Comparison of ENCODE assay signal across 9 cellular contexts in the genomic region with DNA sequence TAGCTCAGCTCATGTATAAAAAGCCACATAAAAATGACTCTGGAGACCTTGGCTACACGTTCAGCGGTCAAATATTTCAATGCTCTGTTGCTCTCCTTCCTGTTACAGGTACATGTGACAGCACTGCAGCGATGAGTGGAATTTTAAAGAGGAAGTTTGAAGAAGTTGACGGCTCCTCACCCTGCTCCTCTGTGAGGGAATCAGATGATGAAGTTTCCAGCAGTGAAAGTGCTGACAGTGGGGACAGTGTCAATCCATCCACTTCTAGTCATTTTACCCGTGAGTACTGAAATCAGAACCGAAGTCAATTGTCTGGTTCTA.
DNase-seq lines count a peak whose midpoint lies in the region; ATAC-seq and TF ChIP-seq lines count a peak whose summit lies in the region.
"Had no signal": no experiment of that assay in that cellular context is flagged by ENCODE, and none has a peak within 500 bp of the region (broad histone marks: within the 10 kb centered on the region; RNA-seq: fewer than 3 reads in every experiment).

No MANE protein-coding gene starts in this region.

- 37 to 40% methylated on average over 6 of the region's 6 CpGs for WGBS in thyroid gland, 2 donors

- intact Hi-C loops in thyroid gland (cut with DNase I) = no loop called here
- intact Hi-C loops in colonic mucosa (cut with DNase I) = no loop called here

- H3K9ac ChIP-seq in colonic mucosa (ENCODE audit: low read depth in 2 of 2, low read length in 2 of 2) = no peak overlapping the region

- H3K27me3 ChIP-seq in thyroid gland (no peaks in the 10 kb centered on the region), colonic mucosa (no peaks in the 10 kb centered on the region)

- H3K27ac Mint-ChIP-seq in activated CD8-positive, alpha-beta memory T cell treated with anti-CD3 and anti-CD28 coated beads, Interleukin-2, amount 10 ng/mL, durations not matched to agents 7 days and 5 days = no peak overlapping the region
- H3K27ac Mint-ChIP-seq: activated naive CD8-positive, alpha-beta T cell had no signal

- no peak overlapping the region for H3K4me3 Mint-ChIP-seq in activated CD8-positive, alpha-beta memory T cell treated with anti-CD3 and anti-CD28 coated beads, Interleukin-2, amount 10 ng/mL, durations not matched to agents 7 days and 5 days
- H3K4me3 Mint-ChIP-seq: activated naive CD8-positive, alpha-beta T cell had no signal

- H3K36me3 ChIP-seq in thyroid gland (no peaks in the 10 kb centered on the region), colonic mucosa (no peaks in the 10 kb centered on the region)

- peak; percentile 58 to 71 for DNase-seq in thyroid gland
- DNase-seq in activated CD8-positive, alpha-beta memory T cell treated with anti-CD3 and anti-CD28 coated beads, Interleukin-2, amount 10 ng/mL, durations not matched to agents 7 days and 5 days = no peak
- DNase-seq in stimulated activated naive CD8-positive, alpha-beta T cell treated with anti-CD3 and anti-CD28 coated beads, Interleukin-15, Interleukin-2, amounts not matched to agents 100 U/mL and 50 U/mL, for 24 hours = no peak
- no peak for DNase-seq in colonic mucosa
- DNase-seq: IMR-90 had no signal

- H3K4me1 ChIP-seq in thyroid gland (peaks cover 6 to 8% of the 10 kb centered on the region in 2 donors), colonic mucosa (no peaks in the 10 kb centered on the region)

- no peak overlapping the region for H3K4me3 ChIP-seq in thyroid gland (replicated peaks in 1 of 3)
- H3K4me3 ChIP-seq in colonic mucosa = no peak overlapping the region

- TF ChIP-seq CTCF in thyroid gland (IDR thresholded peaks at IDR 0.05) (no peak), colonic mucosa (IDR thresholded peaks at IDR 0.05) (no peak)

- no peaks in the 10 kb centered on the region for H3K36me3 Mint-ChIP-seq in activated CD8-positive, alpha-beta memory T cell treated with anti-CD3 and anti-CD28 coated beads, Interleukin-2, amount 10 ng/mL, durations not matched to agents 7 days and 5 days
- H3K36me3 Mint-ChIP-seq: activated naive CD8-positive, alpha-beta T cell had no signal

- H3K27ac ChIP-seq in thyroid gland (peak overlapping the region; percentile 21 to 25 (median 25)), colonic mucosa (no peak overlapping the region)

- H3K9me3 ChIP-seq in thyroid gland (no peaks in the 10 kb centered on the region), colonic mucosa (no peaks in the 10 kb centered on the region)

- H3K9me3 Mint-ChIP-seq in activated CD8-positive, alpha-beta memory T cell treated with anti-CD3 and anti-CD28 coated beads, Interleukin-2, amount 10 ng/mL, durations not matched to agents 7 days and 5 days (ENCODE audit: low read depth) = no peaks in the 10 kb centered on the region

- H3K27me3 Mint-ChIP-seq in activated CD8-positive, alpha-beta memory T cell treated with anti-CD3 and anti-CD28 coated beads, Interleukin-2, amount 10 ng/mL, durations not matched to agents 7 days and 5 days = no peaks in the 10 kb centered on the region

- ATAC-seq in GM19023 (IDR thresholded peaks at IDR 0.05; ENCODE audit: unreplicated experiment) (peak; percentile 84), HG02759 (IDR thresholded peaks at IDR 0.05; ENCODE audit: unreplicated experiment) (peak; percentile 95), HG03565 (IDR thresholded peaks at IDR 0.05; ENCODE audit: unreplicated experiment) (peak; percentile 94)
- ATAC-seq in activated CD8-positive, alpha-beta memory T cell treated with anti-CD3 and anti-CD28 coated beads, Interleukin-2, amount 10 ng/mL, durations not matched to agents 7 days and 5 days = no peak
- no peak for ATAC-seq in stimulated activated naive CD8-positive, alpha-beta T cell treated with anti-CD3 and anti-CD28 coated beads, Interleukin-15, Interleukin-2, amounts not matched to agents 100 U/mL and 50 U/mL, for 24 hours

- peak in 1 of 2 donors; percentile 26 for TF ChIP-seq POLR2A in thyroid gland (IDR thresholded peaks at IDR 0.05)

- CTCF ChIA-PET in activated CD8-positive, alpha-beta memory T cell treated with anti-CD3 and anti-CD28 coated beads, Interleukin-2, amount 10 ng/mL, durations not matched to agents 7 days and 5 days (lab: Charles Lee) = no interaction called here

- no peaks in the 10 kb centered on the region for H3K4me1 Mint-ChIP-seq in activated CD8-positive, alpha-beta memory T cell treated with anti-CD3 and anti-CD28 coated beads, Interleukin-2, amount 10 ng/mL, durations not matched to agents 7 days and 5 days

Comparison
In these comparisons a context has a peak if more than half of its experiments do, and no peak if none do; other contexts are left out.
1. ATAC-seq: peak in GM19023 (single experiment), HG02759 (single experiment) and HG03565 (single experiment); none in activated CD8-positive, alpha-beta memory T cell treated with anti-CD3 and anti-CD28 coated beads, Interleukin-2, amount 10 ng/mL, durations not matched to agents 7 days and 5 days (single experiment) and stimulated activated naive CD8-positive, alpha-beta T cell treated with anti-CD3 and anti-CD28 coated beads, Interleukin-15, Interleukin-2, amounts not matched to agents 100 U/mL and 50 U/mL, for 24 hours (single experiment).
2. DNase-seq: peak in thyroid gland (2 of 2); none in activated CD8-positive, alpha-beta memory T cell treated with anti-CD3 and anti-CD28 coated beads, Interleukin-2, amount 10 ng/mL, durations not matched to agents 7 days and 5 days (single experiment), stimulated activated naive CD8-positive, alpha-beta T cell treated with anti-CD3 and anti-CD28 coated beads, Interleukin-15, Interleukin-2, amounts not matched to agents 100 U/mL and 50 U/mL, for 24 hours (single experiment) and colonic mucosa (single experiment).